ENCODE assay signal across 18 cellular contexts in the genomic region with DNA sequence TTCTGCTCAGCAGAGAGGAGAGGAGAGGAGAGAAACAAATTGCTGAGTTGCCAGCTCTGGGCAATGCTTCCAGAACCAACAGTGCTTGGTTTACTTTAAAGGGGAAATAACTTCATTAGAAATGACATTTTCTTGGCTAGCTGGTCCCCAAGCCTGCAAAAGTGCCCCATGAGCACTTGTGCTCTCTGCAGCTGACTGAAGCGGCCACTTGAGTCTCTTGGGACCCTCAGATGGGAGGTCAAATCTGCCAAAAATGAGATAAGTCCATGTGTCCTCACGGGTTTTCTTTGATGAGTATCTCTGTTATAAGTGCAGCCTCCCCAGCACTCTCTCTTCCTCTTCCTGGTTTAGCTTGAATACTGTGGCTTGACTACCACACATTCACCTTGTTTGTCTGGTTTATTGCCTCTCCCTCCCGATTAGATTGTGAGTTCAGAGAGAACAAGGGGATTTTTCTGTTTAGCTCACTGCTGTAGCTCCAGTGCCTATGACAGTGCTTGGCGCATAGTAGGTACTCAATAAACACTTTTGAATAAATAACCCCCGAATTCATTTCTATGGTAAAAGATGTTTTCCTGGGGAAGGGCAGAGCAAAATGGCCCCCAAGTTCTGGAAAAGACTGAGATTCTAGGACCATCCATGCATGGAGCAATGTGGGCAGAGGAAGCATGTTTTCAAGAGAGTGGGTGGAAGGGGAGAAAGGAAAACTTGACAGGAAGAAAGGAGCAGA.
A peak's percentile ranks its signal among the peaks of the same experiment; 100 is the strongest.
DNase-seq lines count a peak whose midpoint lies in the region; ATAC-seq, FAIRE-seq and TF ChIP-seq lines count a peak whose summit lies in the region.
"Had no signal": no experiment of that assay in that cellular context is flagged by ENCODE, and none has a peak within 500 bp of the region (broad histone marks: within the 10 kb centered on the region; RNA-seq: fewer than 3 reads in every experiment).

No MANE protein-coding gene starts in this region.

- ATAC-seq in GM18873 (IDR thresholded peaks at IDR 0.05; ENCODE audit: low FRiP score, unreplicated experiment) = no peak

- H3K27me3 ChIP-seq in MM.1S (replicated peaks; ENCODE audit: insufficient read depth, low read length) (no peaks in the 10 kb centered on the region), adipocyte (replicated peaks; ENCODE audit: control insufficient read depth, insufficient read depth, low read length) (no peaks in the 10 kb centered on the region), muscle layer of duodenum (ENCODE audit: low read depth, low read length) (no peaks in the 10 kb centered on the region)

- H4K20me1 ChIP-seq in MM.1S (ENCODE audit: insufficient read depth, low read length) = no peaks in the 10 kb centered on the region

- no peaks in the 10 kb centered on the region for H3K9me2 ChIP-seq in MM.1S (replicated peaks; ENCODE audit: insufficient read depth, low read length)

- no peak overlapping the region for H3K9ac ChIP-seq in MM.1S (ENCODE audit: low read length)
- no peak overlapping the region for H3K9ac ChIP-seq in adipocyte (ENCODE audit: low read length)
- H3K9ac ChIP-seq: KMS-11 had no signal

- H3K27ac ChIP-seq in MM.1S (ENCODE audit: low read length) = no peak overlapping the region
- peak overlapping the region; percentile 66 for H3K27ac ChIP-seq in muscle layer of duodenum (ENCODE audit: low read length)
- H3K27ac ChIP-seq: KMS-11, WERI-Rb-1 had no signal

- H3K4me3 ChIP-seq in MM.1S (ENCODE audit: low read length) = no peak overlapping the region
- H3K4me3 ChIP-seq in adipocyte (ENCODE audit: low read length) = no peak overlapping the region
- no peak overlapping the region for H3K4me3 ChIP-seq in muscle layer of duodenum (ENCODE audit: low read depth in 1 of 2, low read length in 2 of 2)

- H3F3A ChIP-seq in MM.1S (ENCODE audit: insufficient read depth, low read length) = no peaks in the 10 kb centered on the region

- H2AFZ ChIP-seq in MM.1S (ENCODE audit: low read length) = peak overlapping the region; percentile 13; the same call in 1 of the 2 replicates

- no peaks in the 10 kb centered on the region for H3K4me1 ChIP-seq in MM.1S (ENCODE audit: low read length)
- H3K4me1 ChIP-seq in adipocyte (ENCODE audit: control insufficient read depth, insufficient read depth, low read length) = peaks cover 18% of the 10 kb centered on the region
- H3K4me1 ChIP-seq in muscle layer of duodenum (ENCODE audit: control insufficient read depth in 1 of 2, insufficient read depth in 2 of 2, low read length in 2 of 2) = peaks cover 0 to 11% of the 10 kb centered on the region in 2 donors

- H3K36me3 ChIP-seq in MM.1S (replicated peaks; ENCODE audit: insufficient read depth, low read length) (no peaks in the 10 kb centered on the region), adipocyte (ENCODE audit: control insufficient read depth, insufficient read depth, low read length, severe bottlenecking) (no peaks in the 10 kb centered on the region), muscle layer of duodenum (ENCODE audit: control insufficient read depth in 1 of 2, insufficient read depth in 2 of 2, low read length in 2 of 2) (no peaks in the 10 kb centered on the region)
- H3K36me3 ChIP-seq: WERI-Rb-1 had no signal

- TF ChIP-seq CTCF in MM.1S (IDR thresholded peaks at IDR 0.05; ENCODE audit: low read length) = no peak

- no peak overlapping the region for H3K4me2 ChIP-seq in MM.1S (ENCODE audit: low read depth, low read length)
- H3K4me2 ChIP-seq: KMS-11 had no signal

- no peak for FAIRE-seq in H54 (lab: Jason Lieb, UNC)
- FAIRE-seq: endometrium, GM12891, urothelium cell line had no signal

- TF ChIP-seq POLR2A in H54 (IDR thresholded peaks at IDR 0.05; ENCODE audit: low read depth, low read length) = no peak

- DNase-seq in CD1c-positive myeloid dendritic cell (ENCODE audit: extremely low spot score) (peak; percentile 41), MM.1S (no peak), adipocyte (ENCODE audit: low read depth) (peak; percentile 64), cerebellar cortex (ENCODE audit: low spot score) (no peak), iPS-NIHi7 (ENCODE audit: extremely low spot score) (no peak), H54 (ENCODE audit: insufficient read length, low spot score) (no peak)
- DNase-seq: activated naive CD4-positive, alpha-beta T cell treated with Interleukin-2 at 50 U/mL for 16 hours; natural killer cell; NCI-H748 treated with DMSO at 0.1 percent for 48 hours; SHP77 treated with DMSO at 0.1 percent for 48 hours; stimulated activated CD4-positive, alpha-beta T cell treated with anti-CD3 and anti-CD28 coated beads, Interleukin-4, amount 100 ng/mL, for 1 hour; WERI-Rb-1 had no signal

- H3K9me3 ChIP-seq in MM.1S (replicated peaks; ENCODE audit: insufficient read depth, low read length) (no peaks in the 10 kb centered on the region), adipocyte (ENCODE audit: control insufficient read depth, low read length) (peaks cover 1% of the 10 kb centered on the region), muscle layer of duodenum (ENCODE audit: control insufficient read depth in 1 of 2, low read length in 2 of 2) (no peaks in the 10 kb centered on the region)

- H3K79me2 ChIP-seq in MM.1S (ENCODE audit: low read length) = no peaks in the 10 kb centered on the region

Comparison
In these comparisons a context has a peak if more than half of its experiments do, and no peak if none do; other contexts are left out.
1. DNase-seq: peak in CD1c-positive myeloid dendritic cell (single experiment) and adipocyte (single experiment); none in MM.1S (single experiment), cerebellar cortex (single experiment), iPS-NIHi7 (single experiment) and H54 (single experiment).